11 cellular contexts compared by ENCODE assay signal in genomic region chr22:49989826-49990225, GRCh38. TPM values are rescaled to one million over a fixed set of nuclear protein-coding genes. Genes with fewer than 3 reads are reported as not detected.
"Had no signal": no experiment of that assay in that cellular context is flagged by ENCODE, and none has a peak within 500 bp of the region (broad histone marks: within the 10 kb centered on the region; RNA-seq: fewer than 3 reads in every experiment).

No MANE protein-coding gene starts in this region.

RNA-seq across cellular contexts. Expression of gene IL17REL, which starts 22.7 kb away (rescaled TPM):
- total RNA-seq: naive thymus-derived CD8-positive, alpha-beta T cell; natural killer cell treated with Interleukin-12 subunit alpha and Interleukin-12 subunit beta and Interleukin-15 and Interleukin-18, amount 100 ng/mL, for 72 hours; omental fat pad; osteocyte; pancreas; psoas muscle; renal cortical epithelial cell; right lobe of liver; suprapubic skin; tibial nerve; urinary bladder had no signal
